21 cellular contexts compared by ENCODE assay signal in genomic region chr20:53362736-53363135, GRCh38.
A peak's percentile ranks its signal among the peaks of the same experiment; 100 is the strongest.
DNase-seq lines count a peak whose midpoint lies in the region; FAIRE-seq and TF ChIP-seq lines count a peak whose summit lies in the region.
"Had no signal": no experiment of that assay in that cellular context is flagged by ENCODE, and none has a peak within 500 bp of the region (broad histone marks: within the 10 kb centered on the region; RNA-seq: fewer than 3 reads in every experiment).

No MANE protein-coding gene starts in this region.

- no peak for TF ChIP-seq CTCF in GM20000 (IDR thresholded peaks at IDR 0.05; ENCODE audit: extremely low read depth, missing control alignments)

- H3K4me3 ChIP-seq in mesenchymal stem cell (ENCODE audit: insufficient read depth in 1 of 2, low read depth in 1 of 2, low read length in 2 of 2) (no peak overlapping the region), neuronal stem cell (ENCODE audit: low read length in 2 of 2) (no peak overlapping the region), small intestine (ENCODE audit: low read depth in 1 of 2, low read length in 2 of 2) (no peak overlapping the region)
- H3K4me3 ChIP-seq: A549; BLaER1 treated with 17β-estradiol and CSF1 and Interleukin-3, amounts not matched to agents 10 nM and 100 nM had no signal

- no peak overlapping the region for H3K23ac ChIP-seq in mesenchymal stem cell (ENCODE audit: low read length in 2 of 2)
- no peak overlapping the region for H3K23ac ChIP-seq in neuronal stem cell (ENCODE audit: low read depth, low read length, poor library complexity)

- no peaks in the 10 kb centered on the region for H3K9me3 ChIP-seq in mesenchymal stem cell (ENCODE audit: control insufficient read depth, low read length)
- H3K9me3 ChIP-seq in neuronal stem cell (replicated peaks in 1 of 2; ENCODE audit: control insufficient read depth in 2 of 2, insufficient read depth in 1 of 2, low read depth in 1 of 2, low read length in 2 of 2): peaks cover 0 to 4% of the 10 kb centered on the region in 2 donors
- H3K9me3 ChIP-seq in small intestine (ENCODE audit: control insufficient read depth, low read depth): no peaks in the 10 kb centered on the region
- H3K9me3 ChIP-seq: A549; BLaER1 treated with 17β-estradiol and CSF1 and Interleukin-3, amounts not matched to agents 10 nM and 100 nM; Caco-2 had no signal

- no peak overlapping the region for H3K4ac ChIP-seq in mesenchymal stem cell (ENCODE audit: low read depth in 1 of 2, low read length in 2 of 2)
- H3K4ac ChIP-seq in neuronal stem cell (ENCODE audit: low read length): no peak overlapping the region

- H2BK120ac ChIP-seq in mesenchymal stem cell (ENCODE audit: low read depth, low read length) (no peak overlapping the region), neuronal stem cell (ENCODE audit: low read depth, low read length) (no peak overlapping the region)

- 86% methylated on average over 7 of the region's 8 CpGs for WGBS in mesenchymal stem cell
- WGBS in neuronal stem cell (ENCODE audit: extremely low coverage in 2 of 2, insufficient read length in 2 of 2, insufficient replicate concordance in 1 of 2), 2 donors: no CpG with 5 or more reads among the region's 8 CpGs
- 83 to 88% (median 87%) methylated on average over 8 of the region's 8 CpGs for WGBS in small intestine, 3 donors

- no peaks in the 10 kb centered on the region for H3K4me1 ChIP-seq in mesenchymal stem cell (ENCODE audit: control insufficient read depth, insufficient read depth, low read depth, low read length)
- H3K4me1 ChIP-seq in neuronal stem cell (ENCODE audit: control insufficient read depth in 2 of 2, insufficient read depth in 1 of 2, low read depth in 1 of 2, low read length in 2 of 2): peaks cover 12 to 14% of the 10 kb centered on the region in 2 donors
- no peaks in the 10 kb centered on the region for H3K4me1 ChIP-seq in small intestine (ENCODE audit: control insufficient read depth in 2 of 2, insufficient read depth in 1 of 2, low read depth in 1 of 2, low read length in 1 of 2)
- H3K4me1 ChIP-seq: A549; BLaER1 treated with 17β-estradiol and CSF1 and Interleukin-3, amounts not matched to agents 10 nM and 100 nM; Caco-2 had no signal

- no peaks in the 10 kb centered on the region for H3K79me1 ChIP-seq in mesenchymal stem cell (replicated peaks; ENCODE audit: low read length, poor library complexity, severe bottlenecking)
- H3K79me1 ChIP-seq in neuronal stem cell (ENCODE audit: low read depth, low read length): no peaks in the 10 kb centered on the region

- H2BK15ac ChIP-seq in mesenchymal stem cell (ENCODE audit: low read depth, poor library complexity, severe bottlenecking) (no peak overlapping the region), neuronal stem cell (ENCODE audit: low read length) (peak overlapping the region; percentile 3)

- H2BK12ac ChIP-seq in mesenchymal stem cell (ENCODE audit: low read length in 2 of 2): no peak overlapping the region
- no peak overlapping the region for H2BK12ac ChIP-seq in neuronal stem cell (ENCODE audit: low read length)

- FAIRE-seq in HTR-8/SVneo (lab: Jason Lieb, UNC) (peak; percentile 80), small intestine (lab: Jason Lieb, UNC) (no peak)
- FAIRE-seq: A549, D721Med, G401.6, GM12891, GM19239 had no signal

- H3K18ac ChIP-seq in mesenchymal stem cell (ENCODE audit: low read depth in 1 of 2, low read length in 2 of 2) (no peak overlapping the region), neuronal stem cell (ENCODE audit: low read length) (no peak overlapping the region)

- H3K27me3 ChIP-seq in mesenchymal stem cell (ENCODE audit: control insufficient read depth in 1 of 2, insufficient read depth in 1 of 2, low read length in 2 of 2) (no peaks in the 10 kb centered on the region), neuronal stem cell (ENCODE audit: control insufficient read depth in 3 of 3, insufficient read depth in 3 of 3, low read depth in 1 of 3, low read length in 3 of 3) (no peaks in the 10 kb centered on the region), small intestine (ENCODE audit: control insufficient read depth in 2 of 2, insufficient read depth in 2 of 2, low read length in 2 of 2) (no peaks in the 10 kb centered on the region)
- H3K27me3 ChIP-seq: BLaER1 treated with 17β-estradiol and CSF1 and Interleukin-3, amounts not matched to agents 10 nM and 100 nM had no signal

- H3K14ac ChIP-seq in mesenchymal stem cell (ENCODE audit: low read length in 2 of 2) (no peak overlapping the region), neuronal stem cell (ENCODE audit: low read length) (no peak overlapping the region)

- H3K36me3 ChIP-seq in mesenchymal stem cell (ENCODE audit: control insufficient read depth in 1 of 2, insufficient read depth in 2 of 2, low read depth in 1 of 2, low read length in 2 of 2) (no peaks in the 10 kb centered on the region), neuronal stem cell (replicated peaks in 1 of 2; ENCODE audit: control insufficient read depth in 2 of 2, insufficient read depth in 2 of 2, low read length in 2 of 2) (no peaks in the 10 kb centered on the region), small intestine (ENCODE audit: control insufficient read depth in 2 of 2, insufficient read depth in 2 of 2, low read length in 2 of 2) (no peaks in the 10 kb centered on the region)
- H3K36me3 ChIP-seq: BLaER1 treated with 17β-estradiol and CSF1 and Interleukin-3, amounts not matched to agents 10 nM and 100 nM had no signal

- H3K27ac ChIP-seq in mesenchymal stem cell (ENCODE audit: low read length, poor library complexity, severe bottlenecking) (no peak overlapping the region), neuronal stem cell (replicated peaks; ENCODE audit: low read length) (no peak overlapping the region), small intestine (ENCODE audit: low read depth in 1 of 2, low read length in 1 of 2) (no peak overlapping the region)
- H3K27ac ChIP-seq: 22Rv1; A549; BLaER1 treated with 17β-estradiol and CSF1 and Interleukin-3, amounts not matched to agents 10 nM and 100 nM; C4-2B had no signal

- no peak for DNase-seq in HTR-8/SVneo (ENCODE audit: insufficient read length, low spot score)
- no peak for DNase-seq in mesenchymal stem cell
- DNase-seq in neuronal stem cell (ENCODE audit: low spot score): no peak
- no peak for DNase-seq in SIG-M5 treated with dmso at 0.1 percent for 504 hours (lab: John Stamatoyannopoulos, UW; ENCODE audit: unreplicated experiment)
- no peak for DNase-seq in small intestine
- DNase-seq in GM20000 (ENCODE audit: low spot score): no peak
- DNase-seq: AML-193; Caco-2; Calu3; CD4-positive, alpha-beta T cell; CD8-positive, alpha-beta T cell; DMS79 treated with DMSO at 0.1 percent for 48 hours; GF-D8 had no signal

- no peak overlapping the region for H3K4me2 ChIP-seq in mesenchymal stem cell (ENCODE audit: low read length, poor library complexity, severe bottlenecking)
- H3K4me2 ChIP-seq in neuronal stem cell (ENCODE audit: insufficient read depth, low read length, poor library complexity, severe bottlenecking): no peak overlapping the region
- H3K4me2 ChIP-seq: A549; BLaER1 treated with 17β-estradiol and CSF1 and Interleukin-3, amounts not matched to agents 10 nM and 100 nM had no signal

- H2BK5ac ChIP-seq in mesenchymal stem cell (ENCODE audit: low read depth, low read length, poor library complexity, severe bottlenecking) (no peak overlapping the region), neuronal stem cell (ENCODE audit: low read length) (no peak overlapping the region)

- H2AK5ac ChIP-seq in mesenchymal stem cell (ENCODE audit: low read length, severe bottlenecking) (no peak overlapping the region), neuronal stem cell (ENCODE audit: low read depth, low read length) (no peak overlapping the region)

- H2AFZ ChIP-seq in mesenchymal stem cell (ENCODE audit: low read depth, low read length) (peak overlapping the region; percentile 18), neuronal stem cell (ENCODE audit: low read length) (no peak overlapping the region)

- no peak overlapping the region for H4K8ac ChIP-seq in mesenchymal stem cell (ENCODE audit: low read length)
- H4K8ac ChIP-seq in neuronal stem cell (ENCODE audit: low read depth, low read length): no peak overlapping the region

- H4K91ac ChIP-seq in mesenchymal stem cell (ENCODE audit: low read length) (no peak overlapping the region), neuronal stem cell (ENCODE audit: low read depth, low read length, poor library complexity) (no peak overlapping the region)

- H3K9ac ChIP-seq in mesenchymal stem cell (ENCODE audit: low read length) (no peak overlapping the region), neuronal stem cell (ENCODE audit: low read depth, low read length, poor library complexity) (no peak overlapping the region)
- H3K9ac ChIP-seq: BLaER1 treated with 17β-estradiol and CSF1 and Interleukin-3, amounts not matched to agents 10 nM and 100 nM had no signal
